8 cellular contexts compared by ENCODE assay signal in the genomic region with DNA sequence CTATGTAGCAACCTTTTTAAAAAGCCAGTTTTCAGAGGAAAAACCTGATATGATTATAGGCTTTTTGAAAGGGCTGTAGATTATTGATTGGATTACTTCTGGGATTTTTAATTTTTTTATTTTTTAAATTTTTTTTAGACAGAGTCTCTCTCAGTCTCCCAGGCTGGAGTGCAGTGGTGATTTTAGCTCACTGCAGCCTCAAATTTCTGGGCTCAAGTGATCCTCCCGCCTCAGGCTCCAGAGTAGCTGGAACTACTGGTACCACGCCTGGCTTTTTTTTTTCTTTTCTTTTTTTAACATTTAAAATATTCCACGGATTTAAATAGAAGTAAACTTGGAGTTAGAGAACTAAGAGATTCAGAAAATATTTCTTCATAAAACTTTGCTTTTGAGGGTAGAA. TPM values are rescaled to one million over a fixed set of nuclear protein-coding genes. Genes with fewer than 3 reads are reported as not detected.
DNase-seq lines count a peak whose midpoint lies in the region; ATAC-seq, FAIRE-seq and TF ChIP-seq lines count a peak whose summit lies in the region.

No MANE protein-coding gene starts in this region.

- peak overlapping the region; percentile 89 for H3K4me3 Mint-ChIP-seq in activated CD4-positive, alpha-beta memory T cell treated with anti-CD3 and anti-CD28 coated beads, Interleukin-2, amount 10 ng/mL, durations not matched to agents 7 days and 5 days

- H3K36me3 Mint-ChIP-seq in activated CD4-positive, alpha-beta memory T cell treated with anti-CD3 and anti-CD28 coated beads, Interleukin-2, amount 10 ng/mL, durations not matched to agents 7 days and 5 days (ENCODE audit: low read depth): peaks cover 24% of the 10 kb centered on the region

- no peak for DNase-seq in right cardiac atrium
- DNase-seq in left ventricle myocardium superior: no peak
- no peak for DNase-seq in activated CD4-positive, alpha-beta memory T cell treated with anti-CD3 and anti-CD28 coated beads, Interleukin-2, amount 10 ng/mL, durations not matched to agents 7 days and 5 days
- DNase-seq in vagina (ENCODE audit: extremely low spot score in 2 of 2): no peak
- DNase-seq in GM19239 (ENCODE audit: insufficient read length, low spot score): no peak
- DNase-seq in Peyer's patch: no peak

- WGBS in right cardiac atrium: 87% methylated on average over 3 of the region's 3 CpGs

- POLR2A ChIA-PET in activated CD4-positive, alpha-beta memory T cell treated with anti-CD3 and anti-CD28 coated beads, Interleukin-2, amount 10 ng/mL, durations not matched to agents 7 days and 5 days (lab: Charles Lee): interaction anchor here (0.8 to 2.0 kb wide), 2 partner anchors 21 to 62 kb away, joined by 3 to 11 read pairs; a partner anchor contains a TSS

- no peaks in the 10 kb centered on the region for H3K9me3 Mint-ChIP-seq in activated CD4-positive, alpha-beta memory T cell treated with anti-CD3 and anti-CD28 coated beads, Interleukin-2, amount 10 ng/mL, durations not matched to agents 7 days and 5 days

- H3K9me3 ChIP-seq in right cardiac atrium (ENCODE audit: control insufficient read depth, low read length): no peaks in the 10 kb centered on the region
- H3K9me3 ChIP-seq in iPS-20b (ENCODE audit: insufficient read depth, low read depth, low read length): no peaks in the 10 kb centered on the region
- no peaks in the 10 kb centered on the region for H3K9me3 ChIP-seq in vagina
- no peaks in the 10 kb centered on the region for H3K9me3 ChIP-seq in Peyer's patch

- peaks cover 27% of the 10 kb centered on the region for H3K4me1 Mint-ChIP-seq in activated CD4-positive, alpha-beta memory T cell treated with anti-CD3 and anti-CD28 coated beads, Interleukin-2, amount 10 ng/mL, durations not matched to agents 7 days and 5 days

- CTCF ChIA-PET in activated CD4-positive, alpha-beta memory T cell treated with anti-CD3 and anti-CD28 coated beads, Interleukin-2, amount 10 ng/mL, durations not matched to agents 7 days and 5 days (lab: Charles Lee): interaction anchor here (0.7 to 2.5 kb wide), 4 partner anchors 8 to 29 kb away, joined by 3 to 19 read pairs (median 4); no protein-coding TSS in a partner anchor

- no peak for TF ChIP-seq POLR2A in vagina (IDR thresholded peaks at IDR 0.05)
- TF ChIP-seq POLR2A in Peyer's patch (IDR thresholded peaks at IDR 0.05): no peak

- H3K9ac ChIP-seq in iPS-20b (ENCODE audit: low read depth, low read length): peak overlapping the region; percentile 85; the same call in 1 of the 2 replicates

- H3K4me1 ChIP-seq in right cardiac atrium (ENCODE audit: control insufficient read depth, insufficient read depth, low read length): peaks cover 2% of the 10 kb centered on the region
- H3K4me1 ChIP-seq in iPS-20b (ENCODE audit: insufficient read depth, low read length): no peaks in the 10 kb centered on the region
- peaks cover 22% of the 10 kb centered on the region for H3K4me1 ChIP-seq in vagina
- H3K4me1 ChIP-seq in Peyer's patch: peaks cover 0 to 17% (median 3%) of the 10 kb centered on the region in 4 donors

- peak overlapping the region; percentile 83 for H3K27ac Mint-ChIP-seq in activated CD4-positive, alpha-beta memory T cell treated with anti-CD3 and anti-CD28 coated beads, Interleukin-2, amount 10 ng/mL, durations not matched to agents 7 days and 5 days

- no peaks in the 10 kb centered on the region for H3K27me3 ChIP-seq in right cardiac atrium (ENCODE audit: control insufficient read depth, insufficient read depth)
- no peaks in the 10 kb centered on the region for H3K27me3 ChIP-seq in iPS-20b (ENCODE audit: insufficient read depth, low read length)
- no peaks in the 10 kb centered on the region for H3K27me3 ChIP-seq in vagina
- H3K27me3 ChIP-seq in Peyer's patch: no peaks in the 10 kb centered on the region

- H3K36me3 ChIP-seq in iPS-20b (ENCODE audit: insufficient read depth, low read depth, low read length): peaks cover 46% of the 10 kb centered on the region
- peaks cover 0 to 19% of the 10 kb centered on the region in 2 donors for H3K36me3 ChIP-seq in vagina
- peaks cover 0 to 26% (median 0%) of the 10 kb centered on the region in 3 donors for H3K36me3 ChIP-seq in Peyer's patch

- H3K4me3 ChIP-seq in right cardiac atrium (ENCODE audit: low read length) (peak overlapping the region; percentile 97), iPS-20b (ENCODE audit: low read length) (peak overlapping the region; percentile 80), vagina (peak overlapping the region; percentile 96 to 99), Peyer's patch (peak overlapping the region in 2 of 4 donors; percentile 87 to 95)

- H3K27ac ChIP-seq in right cardiac atrium (ENCODE audit: low read length) (no peak overlapping the region), iPS-20b (ENCODE audit: low read length) (no peak overlapping the region), vagina (no peak overlapping the region), Peyer's patch (no peak overlapping the region)

- intact Hi-C loops in right cardiac atrium (cut with DNase I) (no loop called here), left ventricle myocardium superior (cut with micrococcal nuclease) (no loop called here), vagina (cut with DNase I) (no loop called here)

- ATAC-seq in right cardiac atrium: no peak
- ATAC-seq in left ventricle myocardium superior: no peak
- ATAC-seq in HG03108 (IDR thresholded peaks at IDR 0.05; ENCODE audit: unreplicated experiment): no peak

- FAIRE-seq in GM19239 (lab: Jason Lieb, UNC): no peak

- TF ChIP-seq CTCF in vagina (IDR thresholded peaks at IDR 0.05) (no peak), Peyer's patch (IDR thresholded peaks at IDR 0.05) (no peak)

- peaks cover 2% of the 10 kb centered on the region for H3K27me3 Mint-ChIP-seq in activated CD4-positive, alpha-beta memory T cell treated with anti-CD3 and anti-CD28 coated beads, Interleukin-2, amount 10 ng/mL, durations not matched to agents 7 days and 5 days

RNA-seq across cellular contexts. Expression of a gene that starts 1.2 kb away (rescaled TPM):
- total RNA-seq in right cardiac atrium: 10 to 100 TPM; 36.9 to 49.2 (median 43.0) TPM
- polyA plus RNA-seq in right cardiac atrium: 30.4 TPM
- 60.1 TPM for total RNA-seq in left ventricle myocardium superior
- 10 to 100 TPM; 37.7 to 41.6 TPM for total RNA-seq in activated CD4-positive, alpha-beta memory T cell treated with anti-CD3 and anti-CD28 coated beads, Interleukin-2, amount 10 ng/mL, durations not matched to agents 7 days and 5 days
- total RNA-seq in vagina: 34.1 TPM
- 10 to 100 TPM; 20.6 to 61.1 (median 26.8) TPM for total RNA-seq in Peyer's patch
